Comparison of ENCODE assay signal across 8 cellular contexts in the genomic region with DNA sequence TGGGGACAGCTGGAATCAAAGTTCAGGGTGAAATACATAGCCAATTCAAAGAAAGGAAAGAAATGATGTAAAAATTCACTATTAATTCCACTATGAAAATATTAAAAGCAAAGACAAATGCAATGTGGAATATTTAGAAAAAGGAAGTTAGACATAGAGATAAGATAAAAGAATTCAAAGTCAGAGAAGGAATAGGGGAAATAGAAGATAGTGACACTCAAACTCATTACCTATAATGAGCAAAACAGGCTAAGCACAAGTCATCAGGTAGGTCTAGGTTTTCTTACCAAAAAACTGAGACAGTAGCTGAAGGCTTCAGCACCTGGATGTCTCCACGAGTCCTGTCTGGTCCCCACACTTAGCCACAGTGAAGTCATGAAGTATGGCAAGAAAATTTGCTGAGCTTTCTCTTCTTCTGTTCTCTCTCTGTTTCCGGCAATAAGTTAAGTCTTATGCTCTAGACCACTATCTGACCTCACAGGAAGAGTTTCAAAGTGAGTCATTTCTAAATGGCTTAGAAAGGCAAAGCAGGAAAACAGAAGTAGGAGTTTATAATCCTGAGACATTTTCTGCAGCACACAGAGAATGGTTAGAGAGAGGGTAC. TPM values are rescaled to one million over a fixed set of nuclear protein-coding genes. Genes with fewer than 3 reads are reported as not detected.
DNase-seq lines count a peak whose midpoint lies in the region; ATAC-seq and TF ChIP-seq lines count a peak whose summit lies in the region.

A gene (minus strand): TSS at position 369 of the 604 bp plus-strand sequence. CDS start 6,174 bp downstream, outside the sequence.

- CTCF ChIA-PET in OCI-LY7 (lab: Charles Lee; ENCODE audit: unreplicated experiment): no interaction called here

- ATAC-seq in GM21737 (IDR thresholded peaks at IDR 0.05; ENCODE audit: unreplicated experiment) (peak; percentile 80), GM21786 (IDR thresholded peaks at IDR 0.05; ENCODE audit: unreplicated experiment) (no peak), GM21528 (IDR thresholded peaks at IDR 0.05; ENCODE audit: low FRiP score, unreplicated experiment) (no peak)
- peak; percentile 100 for ATAC-seq in activated naive CD8-positive, alpha-beta T cell treated with anti-CD3 and anti-CD28 coated beads, Interleukin-2, amount 10 ng/mL, durations not matched to agents 7 days and 5 days (ENCODE audit: low read depth)

- H3K9me3 Mint-ChIP-seq in activated naive CD8-positive, alpha-beta T cell treated with anti-CD3 and anti-CD28 coated beads, Interleukin-2, amount 10 ng/mL, durations not matched to agents 7 days and 5 days: no peaks in the 10 kb centered on the region
- no peaks in the 10 kb centered on the region for H3K9me3 Mint-ChIP-seq in stimulated activated naive CD8-positive, alpha-beta T cell treated with anti-CD3 and anti-CD28 coated beads, Interleukin-15, Interleukin-2, amounts not matched to agents 100 ng/mL and 50 ng/mL, for 24 hours

- peaks cover 0 to 28% (median 0%) of the 10 kb centered on the region in 11 experiments; a peak in 5 of 22 replicates for H3K9me3 ChIP-seq in BLaER1 treated with 17β-estradiol and CSF1 and Interleukin-3, amounts not matched to agents 10 nM and 100 nM (replicated peaks in 1 of 11)
- H3K9me3 ChIP-seq in OCI-LY7 (ENCODE audit: low read length): no peaks in the 10 kb centered on the region

- no peaks in the 10 kb centered on the region for H3K27me3 Mint-ChIP-seq in activated naive CD8-positive, alpha-beta T cell treated with anti-CD3 and anti-CD28 coated beads, Interleukin-2, amount 10 ng/mL, durations not matched to agents 7 days and 5 days
- no peaks in the 10 kb centered on the region for H3K27me3 Mint-ChIP-seq in stimulated activated naive CD8-positive, alpha-beta T cell treated with anti-CD3 and anti-CD28 coated beads, Interleukin-15, Interleukin-2, amounts not matched to agents 100 ng/mL and 50 ng/mL, for 24 hours

- BruUV-seq in OCI-LY7 (replicated peaks; lab: Mats Ljungman, UMichigan): no TSS peak

- H3K36me3 ChIP-seq in BLaER1 treated with 17β-estradiol and CSF1 and Interleukin-3, amounts not matched to agents 10 nM and 100 nM: peaks cover 0 to 30% (median 0%) of the 10 kb centered on the region in 11 experiments; a peak in 6 of 22 replicates
- no peaks in the 10 kb centered on the region for H3K36me3 ChIP-seq in OCI-LY7 (ENCODE audit: insufficient read depth, low read length)

- peak within 1 kb of the TSS; percentile 31 to 99 (median 69) for H3K4me2 ChIP-seq in BLaER1 treated with 17β-estradiol and CSF1 and Interleukin-3, amounts not matched to agents 10 nM and 100 nM
- H3K4me2 ChIP-seq in OCI-LY7 (ENCODE audit: low read length): no peak within 1 kb of the TSS

- H3K4me1 ChIP-seq in BLaER1 treated with 17β-estradiol and CSF1 and Interleukin-3, amounts not matched to agents 10 nM and 100 nM: peaks cover 14 to 94% (median 43%) of the 10 kb centered on the region in 10 experiments
- H3K4me1 ChIP-seq in OCI-LY7 (ENCODE audit: insufficient read depth, low read length, poor library complexity, severe bottlenecking): no peaks in the 10 kb centered on the region

- intact Hi-C loops in OCI-LY7 (cut with micrococcal nuclease; ENCODE audit: unreplicated experiment): no loop called here

- H3K79me2 ChIP-seq in OCI-LY7 (ENCODE audit: insufficient read depth, low read depth, low read length): no peaks in the 10 kb centered on the region

- no peaks in the 10 kb centered on the region for H3K27me3 ChIP-seq in BLaER1 treated with 17β-estradiol and CSF1 and Interleukin-3, amounts not matched to agents 10 nM and 100 nM

- H3K9me2 ChIP-seq in OCI-LY7 (ENCODE audit: insufficient read depth, low read length): no peaks in the 10 kb centered on the region

- peak within 1 kb of the TSS in 5 of 11 experiments; percentile 52 to 92 (median 83); a peak in 10 of 22 replicates for H3K9ac ChIP-seq in BLaER1 treated with 17β-estradiol and CSF1 and Interleukin-3, amounts not matched to agents 10 nM and 100 nM

- DNase-seq in OCI-LY7 (ENCODE audit: low spot score) (no peak), islet precursor cell (peak; percentile 76)
- DNase-seq in activated naive CD8-positive, alpha-beta T cell treated with anti-CD3 and anti-CD28 coated beads, Interleukin-2, amount 10 ng/mL, durations not matched to agents 7 days and 5 days: no peak

- peak within 1 kb of the TSS; percentile 43 for H2AFZ ChIP-seq in OCI-LY7 (ENCODE audit: low read length)

- peaks cover 6% of the 10 kb centered on the region for H3K36me3 Mint-ChIP-seq in activated naive CD8-positive, alpha-beta T cell treated with anti-CD3 and anti-CD28 coated beads, Interleukin-2, amount 10 ng/mL, durations not matched to agents 7 days and 5 days
- H3K36me3 Mint-ChIP-seq in stimulated activated naive CD8-positive, alpha-beta T cell treated with anti-CD3 and anti-CD28 coated beads, Interleukin-15, Interleukin-2, amounts not matched to agents 100 ng/mL and 50 ng/mL, for 24 hours (ENCODE audit: low read depth): no peaks in the 10 kb centered on the region

- POLR2A ChIA-PET in OCI-LY7 (lab: Charles Lee): interaction anchor here (0.9 to 1.3 kb wide), 2 partner anchors 12 to 95 kb away, joined by 4 read pairs; no protein-coding TSS in a partner anchor
- POLR2A ChIA-PET in activated naive CD8-positive, alpha-beta T cell treated with anti-CD3 and anti-CD28 coated beads, Interleukin-2, amount 10 ng/mL, durations not matched to agents 7 days and 5 days (lab: Charles Lee): interaction anchor here (0.7 to 1.8 kb wide), 6 partner anchors 12 to 27 kb away, joined by 3 to 8 read pairs (median 6); no protein-coding TSS in a partner anchor

- no peak for TF ChIP-seq CTCF in OCI-LY7 (conservative IDR thresholded peaks at IDR 0.05; ENCODE audit: low read length)

- H3K4me1 Mint-ChIP-seq in activated naive CD8-positive, alpha-beta T cell treated with anti-CD3 and anti-CD28 coated beads, Interleukin-2, amount 10 ng/mL, durations not matched to agents 7 days and 5 days: peaks cover 30% of the 10 kb centered on the region
- peaks cover 31% of the 10 kb centered on the region for H3K4me1 Mint-ChIP-seq in stimulated activated naive CD8-positive, alpha-beta T cell treated with anti-CD3 and anti-CD28 coated beads, Interleukin-15, Interleukin-2, amounts not matched to agents 100 ng/mL and 50 ng/mL, for 24 hours (ENCODE audit: low read depth)

- no peaks in the 10 kb centered on the region; a peak in 1 of 22 replicates for H4K20me1 ChIP-seq in BLaER1 treated with 17β-estradiol and CSF1 and Interleukin-3, amounts not matched to agents 10 nM and 100 nM
- H4K20me1 ChIP-seq in OCI-LY7 (ENCODE audit: insufficient read depth, low read length): no peaks in the 10 kb centered on the region

- H3K27ac Mint-ChIP-seq in activated naive CD8-positive, alpha-beta T cell treated with anti-CD3 and anti-CD28 coated beads, Interleukin-2, amount 10 ng/mL, durations not matched to agents 7 days and 5 days: peak within 1 kb of the TSS; percentile 86
- peak within 1 kb of the TSS; percentile 63 for H3K27ac Mint-ChIP-seq in stimulated activated naive CD8-positive, alpha-beta T cell treated with anti-CD3 and anti-CD28 coated beads, Interleukin-15, Interleukin-2, amounts not matched to agents 100 ng/mL and 50 ng/mL, for 24 hours

- peak within 1 kb of the TSS in 8 of 11 experiments; percentile 2 to 92 (median 76); a peak in 14 of 22 replicates for H3K27ac ChIP-seq in BLaER1 treated with 17β-estradiol and CSF1 and Interleukin-3, amounts not matched to agents 10 nM and 100 nM
- no peak within 1 kb of the TSS for H3K27ac ChIP-seq in OCI-LY7 (ENCODE audit: low read depth, low read length, poor library complexity, severe bottlenecking)

- peak within 1 kb of the TSS in 5 of 10 experiments; percentile 23 to 71 (median 63); a peak in 9 of 20 replicates for H3K4me3 ChIP-seq in BLaER1 treated with 17β-estradiol and CSF1 and Interleukin-3, amounts not matched to agents 10 nM and 100 nM
- H3K4me3 ChIP-seq in OCI-LY7 (ENCODE audit: low read depth, low read length, poor library complexity, severe bottlenecking): no peak within 1 kb of the TSS

- peak within 1 kb of the TSS; percentile 81 for H3K4me3 Mint-ChIP-seq in activated naive CD8-positive, alpha-beta T cell treated with anti-CD3 and anti-CD28 coated beads, Interleukin-2, amount 10 ng/mL, durations not matched to agents 7 days and 5 days
- H3K4me3 Mint-ChIP-seq in stimulated activated naive CD8-positive, alpha-beta T cell treated with anti-CD3 and anti-CD28 coated beads, Interleukin-15, Interleukin-2, amounts not matched to agents 100 ng/mL and 50 ng/mL, for 24 hours: peak within 1 kb of the TSS; percentile 68

RNA-seq across cellular contexts. Expression of the gene that starts here (rescaled TPM):
- not detected in 2 replicates for total RNA-seq in OCI-LY7 (2014; rRNA removed; shearing (Covaris generic))
- total RNA-seq in OCI-LY7 (2022): not detected in 2 replicates
- 1 to 10 TPM; 7.8 to 8.2 TPM for total RNA-seq in activated naive CD8-positive, alpha-beta T cell treated with anti-CD3 and anti-CD28 coated beads, Interleukin-2, amount 10 ng/mL, durations not matched to agents 7 days and 5 days

Comparison
In these comparisons a context has a peak if more than half of its experiments do, and no peak if none do; other contexts are left out.
1. RNA of the gene that starts here (total RNA-seq): 7.8 to 8.2 TPM in activated naive CD8-positive, alpha-beta T cell treated with anti-CD3 and anti-CD28 coated beads, Interleukin-2, amount 10 ng/mL, durations not matched to agents 7 days and 5 days; not detected in OCI-LY7; every median in the first group is over 4 times any median in the second.
2. ATAC-seq: peak in GM21737 (single experiment) and activated naive CD8-positive, alpha-beta T cell treated with anti-CD3 and anti-CD28 coated beads, Interleukin-2, amount 10 ng/mL, durations not matched to agents 7 days and 5 days (single experiment); none in GM21786 (single experiment) and GM21528 (single experiment).